In the genomic region with DNA sequence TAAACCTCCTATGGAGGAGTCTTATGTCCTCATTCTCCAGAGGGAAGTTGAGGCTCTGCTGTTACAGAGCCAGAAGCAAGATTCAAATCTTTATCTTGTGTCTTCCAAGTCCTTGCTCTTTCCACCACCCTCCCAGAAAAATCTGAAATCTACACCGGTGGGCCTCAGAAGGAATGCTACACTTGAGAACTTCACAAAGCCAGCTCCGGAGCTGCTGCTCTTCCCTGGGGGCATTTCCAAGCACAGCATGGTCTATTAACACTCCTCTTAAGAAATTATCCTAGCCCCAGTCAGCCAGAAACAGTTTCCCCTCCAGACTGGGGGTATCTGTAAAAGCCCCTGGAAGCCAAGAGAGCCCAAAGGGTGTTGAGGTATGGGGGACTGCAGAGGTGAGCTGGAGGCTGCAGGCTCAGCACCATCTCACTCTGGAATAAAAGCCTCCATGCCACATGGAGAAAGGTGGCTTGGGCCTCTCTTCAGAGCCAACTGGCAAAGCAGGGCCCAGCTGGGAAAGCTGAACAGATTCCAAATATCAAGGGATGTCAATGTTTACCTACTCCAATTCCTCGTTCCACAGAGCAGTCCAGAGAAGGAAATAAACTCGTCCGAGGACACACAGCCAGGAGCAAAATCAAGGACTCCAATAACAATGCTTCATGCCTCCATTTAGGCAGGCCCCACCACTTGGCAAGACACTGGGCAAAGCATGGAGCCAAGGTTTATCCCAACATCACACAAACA, we compare ENCODE assay signal across 10 cellular contexts. TPM values are rescaled to one million over a fixed set of nuclear protein-coding genes. Genes with fewer than 3 reads are reported as not detected.
DNase-seq lines count a peak whose midpoint lies in the region; ATAC-seq and TF ChIP-seq lines count a peak whose summit lies in the region.
"Had no signal": no experiment of that assay in that cellular context is flagged by ENCODE, and none has a peak within 500 bp of the region (broad histone marks: within the 10 kb centered on the region; RNA-seq: fewer than 3 reads in every experiment).

No MANE protein-coding gene starts in this region.

- H3K27ac ChIP-seq in DOHH2 (ENCODE audit: low read depth, low read length) (peak overlapping the region; percentile 97), Panc1 (ENCODE audit: low read length) (peak overlapping the region; percentile 97), psoas muscle (peak overlapping the region; percentile 96)
- H3K27ac ChIP-seq in effector memory CD4-positive, alpha-beta T cell (ENCODE audit: insufficient read depth, low read length, poor library complexity, severe bottlenecking), result peak overlapping the region; percentile 44

- no TSS peak for BruUV-seq in Panc1 (replicated peaks; lab: Mats Ljungman, UMichigan)

- H3K36me3 ChIP-seq in DOHH2 (ENCODE audit: control insufficient read depth, low read length) (peaks cover 86% of the 10 kb centered on the region), Panc1 (ENCODE audit: control insufficient read depth, insufficient read depth, low read length) (no peaks in the 10 kb centered on the region), psoas muscle (ENCODE audit: insufficient read depth in 1 of 2, low read depth in 1 of 2) (no peaks in the 10 kb centered on the region)
- H3K36me3 ChIP-seq in effector memory CD4-positive, alpha-beta T cell (ENCODE audit: control insufficient read depth, insufficient read depth, low read length), result no peaks in the 10 kb centered on the region

- CTCF ChIA-PET in Panc1 (lab: Charles Lee), result no interaction called here

- H3K79me2 ChIP-seq in DOHH2 (ENCODE audit: control insufficient read depth, low read length), result peaks cover 100% of the 10 kb centered on the region

- H3K4me2 ChIP-seq in DOHH2 (ENCODE audit: low read length), result peak overlapping the region; percentile 93

- POLR2A ChIA-PET in Panc1 (lab: Charles Lee), result interaction anchor here (0.6 kb wide), 1 partner anchor 14 kb away, joined by 7 read pairs; no protein-coding TSS in a partner anchor

- H3K27me3 ChIP-seq in DOHH2 (ENCODE audit: control insufficient read depth, low read length) (no peaks in the 10 kb centered on the region), Panc1 (ENCODE audit: control insufficient read depth, insufficient read depth, low read length) (no peaks in the 10 kb centered on the region), psoas muscle (ENCODE audit: insufficient read depth in 3 of 3, low read length in 2 of 3) (no peaks in the 10 kb centered on the region)
- H3K27me3 ChIP-seq in effector memory CD4-positive, alpha-beta T cell (replicated peaks; ENCODE audit: control insufficient read depth, insufficient read depth, low read length, poor library complexity, severe bottlenecking), result no peaks in the 10 kb centered on the region

- peaks cover 38% of the 10 kb centered on the region for H3F3A ChIP-seq in DOHH2 (ENCODE audit: control insufficient read depth, insufficient read depth)

- H3K9me2 ChIP-seq in DOHH2 (replicated peaks; ENCODE audit: control insufficient read depth, low read length), result no peaks in the 10 kb centered on the region

- peaks cover 99% of the 10 kb centered on the region for H3K4me1 ChIP-seq in DOHH2 (ENCODE audit: control insufficient read depth, low read length)
- peaks cover 95% of the 10 kb centered on the region for H3K4me1 ChIP-seq in Panc1 (ENCODE audit: control insufficient read depth, insufficient read depth, low read length)
- peaks cover 87% of the 10 kb centered on the region for H3K4me1 ChIP-seq in effector memory CD4-positive, alpha-beta T cell (ENCODE audit: control insufficient read depth, insufficient read depth, low read length, poor library complexity, severe bottlenecking)
- peaks cover 97% of the 10 kb centered on the region for H3K4me1 ChIP-seq in psoas muscle

- no peak for TF ChIP-seq CTCF in DOHH2 (IDR thresholded peaks at IDR 0.05; ENCODE audit: low read depth, low read length, poor library complexity, severe bottlenecking)
- TF ChIP-seq CTCF in Panc1 (IDR thresholded peaks at IDR 0.05), result no peak
- TF ChIP-seq CTCF in psoas muscle (IDR thresholded peaks at IDR 0.05), result no peak

- WGBS in psoas muscle, 3 donors, result 9 to 14% (median 11%) methylated on average over 5 of the region's 5 CpGs

- intact Hi-C loops in Panc1 (cut with micrococcal nuclease; ENCODE audit: unreplicated experiment), result no loop called here
- intact Hi-C loops in psoas muscle (cut with DNase I), result no loop called here

- ATAC-seq in Panc1 (no peak), psoas muscle (no peak), esophagus mucosa (no peak)

- H3K4me3 ChIP-seq in DOHH2 (ENCODE audit: low read length) (peak overlapping the region; percentile 83), Panc1 (ENCODE audit: low read depth in 2 of 2, low read length in 2 of 2) (no peak overlapping the region), psoas muscle (no peak overlapping the region)
- no peak overlapping the region for H3K4me3 ChIP-seq in effector memory CD4-positive, alpha-beta T cell (ENCODE audit: insufficient read depth, low read depth, low read length, poor library complexity, severe bottlenecking)

- H3K9me3 ChIP-seq in DOHH2 (ENCODE audit: control insufficient read depth, insufficient read depth, low read length) (no peaks in the 10 kb centered on the region), Panc1 (ENCODE audit: control insufficient read depth, insufficient read depth, low read depth, low read length) (no peaks in the 10 kb centered on the region), psoas muscle (no peaks in the 10 kb centered on the region)
- no peaks in the 10 kb centered on the region for H3K9me3 ChIP-seq in effector memory CD4-positive, alpha-beta T cell (ENCODE audit: control insufficient read depth, low read length)

- in situ Hi-C loops in Panc1 (cut with HindIII; ENCODE audit: low pct_unique_long_range_greater_than_20kb, low sequenced_read_pairs), result no loop called here

- DNase-seq in Panc1 (ENCODE audit: low read depth, low spot score) (no peak), psoas muscle (no peak), putamen (ENCODE audit: low spot score) (no peak), DMS79 (lab: John Stamatoyannopoulos, UW) (no peak), pons (ENCODE audit: low spot score) (no peak)
- DNase-seq in effector memory CD4-positive, alpha-beta T cell, result no peak
- DNase-seq: cortex of kidney, EL had no signal

- peaks cover 57% of the 10 kb centered on the region for H4K20me1 ChIP-seq in DOHH2 (ENCODE audit: control insufficient read depth, insufficient read depth, low read depth, low read length)

RNA-seq across cellular contexts. Expression of gene PNMA1, which starts 36.1 kb away (rescaled TPM):
- 49.7 TPM for total RNA-seq in Panc1 (2021; ENCODE audit: unreplicated experiment)
- polyA plus RNA-seq in Panc1 (2012; ENCODE audit: insufficient read length), result 45.4 TPM
- 10 to 100 TPM in 3 of 4 donors, 1 to 10 TPM in 1; 9.3 to 27.0 (median 17.0) TPM for total RNA-seq in psoas muscle
- polyA plus RNA-seq in psoas muscle, result 10 to 100 TPM; 11.0 to 28.8 (median 19.6) TPM
- total RNA-seq in esophagus mucosa, result 11.6 TPM

Comparison
In these comparisons a context has a peak if more than half of its experiments do, and no peak if none do; other contexts are left out.
1. H3K27ac ChIP-seq: peak in every context shown above with its lines; median percentile 97 in DOHH2; 97 in Panc1; 96 in psoas muscle; 44 in effector memory CD4-positive, alpha-beta T cell.